Comparison of ENCODE assay signal across 8 cellular contexts in genomic region chr6:33008944-33009861, GRCh38.
DNase-seq lines count a peak whose midpoint lies in the region; ATAC-seq and TF ChIP-seq lines count a peak whose summit lies in the region.

Gene HLA-DOA, minus strand, starts transcription at chr6:33009591.

- peak; percentile 39 for DNase-seq in AG08395 (ENCODE audit: low spot score)
- DNase-seq in coronary artery (ENCODE audit: low spot score): no peak
- no peak for DNase-seq in NCI-H2029 treated with DMSO at 0.1 percent for 48 hours (lab: John Stamatoyannopoulos, UW)
- no peak for DNase-seq in inferior parietal cortex (ENCODE audit: extremely low spot score)

- H3K4me1 Mint-ChIP-seq in T-helper 1 cell treated with Interleukin-12 subunit alpha and Interleukin-12 subunit beta and Interleukin-4 antibody, amounts not matched to agents 30 μg/mL and 1 μg/mL, for 36 hours (ENCODE audit: low read depth): peaks cover 11% of the 10 kb centered on the region

- H3K9me3 ChIP-seq in muscle layer of duodenum (ENCODE audit: control insufficient read depth in 1 of 2, low read length in 2 of 2): no peaks in the 10 kb centered on the region

- ATAC-seq in GM18519 (IDR thresholded peaks at IDR 0.05; ENCODE audit: low FRiP score, unreplicated experiment): peak; percentile 71
- ATAC-seq in HG02970 (IDR thresholded peaks at IDR 0.05; ENCODE audit: low FRiP score, unreplicated experiment): peak; percentile 71

- H3K4me3 ChIP-seq in coronary artery (peak within 1 kb of the TSS; percentile 57), muscle layer of duodenum (ENCODE audit: low read depth in 1 of 2, low read length in 2 of 2) (peak within 1 kb of the TSS; percentile 36 to 53)

- H3K4me3 Mint-ChIP-seq in T-helper 1 cell treated with Interleukin-12 subunit alpha and Interleukin-12 subunit beta and Interleukin-4 antibody, amounts not matched to agents 30 μg/mL and 1 μg/mL, for 36 hours: peak within 1 kb of the TSS; percentile 61

- H3K27me3 ChIP-seq in muscle layer of duodenum (ENCODE audit: low read depth, low read length): no peaks in the 10 kb centered on the region

- H3K27me3 Mint-ChIP-seq in T-helper 1 cell treated with Interleukin-12 subunit alpha and Interleukin-12 subunit beta and Interleukin-4 antibody, amounts not matched to agents 30 μg/mL and 1 μg/mL, for 36 hours (ENCODE audit: low read depth): peaks cover 46% of the 10 kb centered on the region

- TF ChIP-seq CTCF in coronary artery (IDR thresholded peaks at IDR 0.05): no peak

- no peaks in the 10 kb centered on the region for H3K36me3 Mint-ChIP-seq in T-helper 1 cell treated with Interleukin-12 subunit alpha and Interleukin-12 subunit beta and Interleukin-4 antibody, amounts not matched to agents 30 μg/mL and 1 μg/mL, for 36 hours (ENCODE audit: low read depth)

- no peaks in the 10 kb centered on the region for H3K36me3 ChIP-seq in muscle layer of duodenum (ENCODE audit: control insufficient read depth in 1 of 2, insufficient read depth in 2 of 2, low read length in 2 of 2)

- H3K4me1 ChIP-seq in muscle layer of duodenum (ENCODE audit: control insufficient read depth in 1 of 2, insufficient read depth in 2 of 2, low read length in 2 of 2): no peaks in the 10 kb centered on the region

- H3K27ac ChIP-seq in coronary artery (no peak within 1 kb of the TSS), muscle layer of duodenum (ENCODE audit: low read length) (no peak within 1 kb of the TSS)

- peak within 1 kb of the TSS; percentile 67 for H3K27ac Mint-ChIP-seq in T-helper 1 cell treated with Interleukin-12 subunit alpha and Interleukin-12 subunit beta and Interleukin-4 antibody, amounts not matched to agents 30 μg/mL and 1 μg/mL, for 36 hours

- no peaks in the 10 kb centered on the region for H3K9me3 Mint-ChIP-seq in T-helper 1 cell treated with Interleukin-12 subunit alpha and Interleukin-12 subunit beta and Interleukin-4 antibody, amounts not matched to agents 30 μg/mL and 1 μg/mL, for 36 hours
